Comparison of ENCODE assay signal across 20 cellular contexts in genomic region chr12:127060310-127060847, GRCh38.
A peak's percentile ranks its signal among the peaks of the same experiment; 100 is the strongest.
DNase-seq lines count a peak whose midpoint lies in the region; ATAC-seq and TF ChIP-seq lines count a peak whose summit lies in the region.
"Had no signal": no experiment of that assay in that cellular context is flagged by ENCODE, and none has a peak within 500 bp of the region (broad histone marks: within the 10 kb centered on the region; RNA-seq: fewer than 3 reads in every experiment).

No MANE protein-coding gene starts in this region.

- WGBS in right cardiac atrium, result 87% methylated on average over 28 of the region's 28 CpGs
- 73 to 80% methylated on average over 26 to 28 of the region's 28 CpGs for WGBS in testis, 2 donors
- 94% methylated on average over 28 of the region's 28 CpGs for WGBS in prostate gland

- H3K27ac ChIP-seq in right cardiac atrium (ENCODE audit: low read length) (no peak overlapping the region), testis (no peak overlapping the region), prostate gland (no peak overlapping the region)
- H3K27ac ChIP-seq: BLaER1 treated with 17β-estradiol and CSF1 and Interleukin-3, amounts not matched to agents 10 nM and 100 nM; cardiac muscle cell; dorsolateral prefrontal cortex had no signal

- H3K9me3 ChIP-seq in right cardiac atrium (ENCODE audit: control insufficient read depth, low read length) (no peaks in the 10 kb centered on the region), testis (no peaks in the 10 kb centered on the region), prostate gland (no peaks in the 10 kb centered on the region)

- ATAC-seq in Right ventricle myocardium superior (ENCODE audit: poor library complexity), result peak; percentile 25
- ATAC-seq in right cardiac atrium, result no peak
- no peak for ATAC-seq in GM21825 (IDR thresholded peaks at IDR 0.05; ENCODE audit: unreplicated experiment)

- no peak for DNase-seq in Right ventricle myocardium superior
- DNase-seq in right cardiac atrium, result no peak
- DNase-seq in NCI-H510A (lab: John Stamatoyannopoulos, UW), result peak; percentile 93
- peak; percentile 52 for DNase-seq in foreskin melanocyte
- peak; percentile 65 for DNase-seq in testis
- DNase-seq in prostate gland (ENCODE audit: low spot score), result no peak
- no peak for DNase-seq in DMS79 treated with DMSO at 0.1 percent for 48 hours (lab: John Stamatoyannopoulos, UW)
- DNase-seq: activated B cell treated with CpG ODN at 0.5 μM for 24 hours; activated CD4-positive, alpha-beta memory T cell treated with anti-CD3 and anti-CD28 coated beads, Interleukin-2, amount 10 ng/mL, durations not matched to agents 7 days and 5 days; activated naive CD4-positive, alpha-beta T cell; amygdala; DMS153; dorsolateral prefrontal cortex; kidney glomerular epithelial cell; NCI-H1694; NCI-H446 treated with DMSO at 0.1 percent for 48 hours; substantia nigra had no signal

- no peak overlapping the region for H3K4me3 ChIP-seq in right cardiac atrium (ENCODE audit: low read length)
- peak overlapping the region; percentile 42 to 48 for H3K4me3 ChIP-seq in testis
- no peak overlapping the region for H3K4me3 ChIP-seq in prostate gland
- H3K4me3 ChIP-seq: BLaER1 treated with 17β-estradiol and CSF1 and Interleukin-3, amounts not matched to agents 10 nM and 100 nM; cardiac muscle cell; dorsolateral prefrontal cortex had no signal

- H3K4me1 ChIP-seq in right cardiac atrium (ENCODE audit: control insufficient read depth, insufficient read depth, low read length), result no peaks in the 10 kb centered on the region
- H3K4me1 ChIP-seq in testis, result no peaks in the 10 kb centered on the region
- H3K4me1 ChIP-seq in prostate gland (replicated peaks), result no peaks in the 10 kb centered on the region
- H3K4me1 ChIP-seq: BLaER1 treated with 17β-estradiol and CSF1 and Interleukin-3, amounts not matched to agents 10 nM and 100 nM had no signal

- TF ChIP-seq POLR2A in testis (IDR thresholded peaks at IDR 0.05) (no peak), prostate gland (IDR thresholded peaks at IDR 0.05) (no peak)

- H3K27me3 ChIP-seq in right cardiac atrium (ENCODE audit: control insufficient read depth, insufficient read depth), result no peaks in the 10 kb centered on the region
- H3K27me3 ChIP-seq in testis, result no peaks in the 10 kb centered on the region
- no peaks in the 10 kb centered on the region for H3K27me3 ChIP-seq in prostate gland (replicated peaks; ENCODE audit: insufficient read depth)
- H3K27me3 ChIP-seq: BLaER1 treated with 17β-estradiol and CSF1 and Interleukin-3, amounts not matched to agents 10 nM and 100 nM; cardiac muscle cell had no signal

- intact Hi-C loops in Right ventricle myocardium superior (cut with DNase I) (no loop called here), right cardiac atrium (cut with DNase I) (no loop called here), testis (cut with DNase I; ENCODE audit: low total_unique reads) (no loop called here), prostate gland (cut with DNase I) (no loop called here)

- TF ChIP-seq CTCF in testis (IDR thresholded peaks at IDR 0.05), result no peak
- TF ChIP-seq CTCF in prostate gland (IDR thresholded peaks at IDR 0.05), result no peak

- H3K36me3 ChIP-seq in testis (ENCODE audit: low read depth, missing control alignments) (no peaks in the 10 kb centered on the region), prostate gland (no peaks in the 10 kb centered on the region)
- H3K36me3 ChIP-seq: BLaER1 treated with 17β-estradiol and CSF1 and Interleukin-3, amounts not matched to agents 10 nM and 100 nM; cardiac muscle cell had no signal

Comparison
In these comparisons a context has a peak if more than half of its experiments do, and no peak if none do; other contexts are left out.
1. DNase-seq: peak in NCI-H510A (single experiment), foreskin melanocyte (single experiment) and testis (single experiment); none in Right ventricle myocardium superior (single experiment), right cardiac atrium (0 of 3), prostate gland (single experiment) and DMS79 treated with DMSO at 0.1 percent for 48 hours (single experiment).
2. H3K4me3 ChIP-seq: peak in testis (2 of 2); none in right cardiac atrium (single experiment) and prostate gland (0 of 2).